Comparison of ENCODE assay signal across 18 cellular contexts in the genomic region with DNA sequence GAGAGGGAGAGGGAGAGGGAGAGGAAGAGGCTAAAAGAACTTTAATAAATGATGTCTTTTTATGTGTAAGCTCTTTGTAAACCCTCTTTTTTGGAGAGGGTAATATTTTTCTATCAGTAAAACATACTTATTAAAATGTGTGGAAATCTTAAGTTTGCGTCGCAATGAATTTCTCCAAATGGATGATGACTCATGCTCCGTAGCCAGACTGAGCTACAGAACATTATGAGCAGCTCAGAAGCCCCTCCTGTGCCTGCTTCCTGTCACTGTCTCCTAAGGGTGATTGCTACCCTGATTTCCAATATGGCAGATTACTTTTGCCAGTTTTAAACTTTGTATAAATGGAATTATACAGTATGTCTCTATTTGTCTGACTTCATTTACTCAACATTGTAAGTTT. TPM values are rescaled to one million over a fixed set of nuclear protein-coding genes. Genes with fewer than 3 reads are reported as not detected.
DNase-seq lines count a peak whose midpoint lies in the region; ATAC-seq and TF ChIP-seq lines count a peak whose summit lies in the region.
"Had no signal": no experiment of that assay in that cellular context is flagged by ENCODE, and none has a peak within 500 bp of the region (broad histone marks: within the 10 kb centered on the region; RNA-seq: fewer than 3 reads in every experiment).

No MANE protein-coding gene starts in this region.

- ATAC-seq in activated CD4-positive, CD25-positive, alpha-beta regulatory T cell treated with anti-CD3 and anti-CD28 coated beads, Interleukin-2, amount 50 U/mL, for 24 hours: no peak
- ATAC-seq: GM23338, natural killer cell had no signal

- H3K27ac ChIP-seq in brain microvascular endothelial cell: peak overlapping the region; percentile 31
- H3K27ac ChIP-seq: BLaER1 treated with 17β-estradiol and CSF1 and Interleukin-3, amounts not matched to agents 10 nM and 100 nM; cardiac muscle cell had no signal

- H3K36me3 Mint-ChIP-seq in osteocyte (ENCODE audit: unreplicated experiment): no peaks in the 10 kb centered on the region
- H3K36me3 Mint-ChIP-seq: activated naive CD4-positive, alpha-beta T cell treated with anti-CD3 and anti-CD28 coated beads, Interleukin-2, amount 10 ng/mL, durations not matched to agents 7 days and 5 days; natural killer cell had no signal

- no peaks in the 10 kb centered on the region for H3K27me3 Mint-ChIP-seq in osteocyte (ENCODE audit: unreplicated experiment)

- H3K9me3 Mint-ChIP-seq in osteocyte (ENCODE audit: unreplicated experiment): no peaks in the 10 kb centered on the region
- H3K9me3 Mint-ChIP-seq: activated naive CD4-positive, alpha-beta T cell treated with anti-CD3 and anti-CD28 coated beads, Interleukin-2, amount 10 ng/mL, durations not matched to agents 7 days and 5 days; natural killer cell had no signal

- no peak overlapping the region for H3K4me3 ChIP-seq in NB4 (ENCODE audit: low read depth, low read length)
- no peak overlapping the region for H3K4me3 ChIP-seq in brain microvascular endothelial cell (ENCODE audit: low read depth, low read length)
- H3K4me3 ChIP-seq: BLaER1 treated with 17β-estradiol and CSF1 and Interleukin-3, amounts not matched to agents 10 nM and 100 nM; cardiac muscle cell; GM23338; lung had no signal

- peaks cover 35% of the 10 kb centered on the region for H3K4me1 Mint-ChIP-seq in osteocyte (ENCODE audit: unreplicated experiment)
- H3K4me1 Mint-ChIP-seq: activated naive CD4-positive, alpha-beta T cell treated with anti-CD3 and anti-CD28 coated beads, Interleukin-2, amount 10 ng/mL, durations not matched to agents 7 days and 5 days; natural killer cell had no signal

- peak overlapping the region; percentile 73 for H3K27ac Mint-ChIP-seq in osteocyte (ENCODE audit: unreplicated experiment)
- H3K27ac Mint-ChIP-seq: activated naive CD4-positive, alpha-beta T cell treated with anti-CD3 and anti-CD28 coated beads, Interleukin-2, amount 10 ng/mL, durations not matched to agents 7 days and 5 days; GM23338; natural killer cell had no signal

- in situ Hi-C loops in brain microvascular endothelial cell (cut with HindIII; ENCODE audit: low pct_ligation_motif_present, low sequenced_read_pairs): no loop called here

- TF ChIP-seq CTCF in NB4 (IDR thresholded peaks at IDR 0.05; ENCODE audit: low read depth, low read length): no peak
- peak; percentile 19 for TF ChIP-seq CTCF in brain microvascular endothelial cell (IDR thresholded peaks at IDR 0.05; ENCODE audit: low read depth, low read length, missing control alignments)
- no peak for TF ChIP-seq CTCF in osteocyte (IDR thresholded peaks at IDR 0.05)

- DNase-seq in EH (ENCODE audit: low read depth): peak; percentile 37
- peak; percentile 73 for DNase-seq in NB4 (ENCODE audit: low read depth)
- peak; percentile 63 for DNase-seq in brain microvascular endothelial cell
- no peak for DNase-seq in osteocyte (ENCODE audit: extremely low spot score, unreplicated experiment)
- DNase-seq in kidney glomerular epithelial cell (lab: John Stamatoyannopoulos, UW): no peak
- no peak for DNase-seq in RPMI8226
- DNase-seq in islet precursor cell: no peak
- DNase-seq: activated CD4-positive, alpha-beta T cell treated with anti-CD3 and anti-CD28 coated beads for 4 hours; activated naive CD4-positive, alpha-beta T cell treated with anti-CD3 and anti-CD28 coated beads, Interleukin-2, amount 10 ng/mL, durations not matched to agents 7 days and 5 days; effector CD4-positive, alpha-beta T cell; natural killer cell; NCI-H2107; T-helper 9 cell had no signal

- no peak for TF ChIP-seq POLR2A in NB4 (IDR thresholded peaks at IDR 0.05; ENCODE audit: extremely low read depth, insufficient read length)

- H3K4me3 Mint-ChIP-seq in osteocyte (ENCODE audit: unreplicated experiment): no peak overlapping the region
- H3K4me3 Mint-ChIP-seq: activated naive CD4-positive, alpha-beta T cell treated with anti-CD3 and anti-CD28 coated beads, Interleukin-2, amount 10 ng/mL, durations not matched to agents 7 days and 5 days; GM23338; natural killer cell had no signal

- no peaks in the 10 kb centered on the region for H3K36me3 ChIP-seq in brain microvascular endothelial cell (replicated peaks)
- H3K36me3 ChIP-seq: BLaER1 treated with 17β-estradiol and CSF1 and Interleukin-3, amounts not matched to agents 10 nM and 100 nM; cardiac muscle cell had no signal

- H3K27me3 ChIP-seq in brain microvascular endothelial cell (replicated peaks): no peaks in the 10 kb centered on the region
- H3K27me3 ChIP-seq: BLaER1 treated with 17β-estradiol and CSF1 and Interleukin-3, amounts not matched to agents 10 nM and 100 nM; cardiac muscle cell had no signal

RNA-seq across cellular contexts. Expression of a gene that starts 13.0 kb away (rescaled TPM):
- total RNA-seq in osteocyte: 36.1 and 37.3 TPM in 2 replicates

Comparison
In these comparisons a context has a peak if more than half of its experiments do, and no peak if none do; other contexts are left out.
1. DNase-seq: peak in EH (single experiment), NB4 (single experiment) and brain microvascular endothelial cell (single experiment); none in osteocyte (single experiment), kidney glomerular epithelial cell (single experiment), RPMI8226 (single experiment) and islet precursor cell (single experiment).